Comparison of ENCODE assay signal across 8 cellular contexts in the genomic region with DNA sequence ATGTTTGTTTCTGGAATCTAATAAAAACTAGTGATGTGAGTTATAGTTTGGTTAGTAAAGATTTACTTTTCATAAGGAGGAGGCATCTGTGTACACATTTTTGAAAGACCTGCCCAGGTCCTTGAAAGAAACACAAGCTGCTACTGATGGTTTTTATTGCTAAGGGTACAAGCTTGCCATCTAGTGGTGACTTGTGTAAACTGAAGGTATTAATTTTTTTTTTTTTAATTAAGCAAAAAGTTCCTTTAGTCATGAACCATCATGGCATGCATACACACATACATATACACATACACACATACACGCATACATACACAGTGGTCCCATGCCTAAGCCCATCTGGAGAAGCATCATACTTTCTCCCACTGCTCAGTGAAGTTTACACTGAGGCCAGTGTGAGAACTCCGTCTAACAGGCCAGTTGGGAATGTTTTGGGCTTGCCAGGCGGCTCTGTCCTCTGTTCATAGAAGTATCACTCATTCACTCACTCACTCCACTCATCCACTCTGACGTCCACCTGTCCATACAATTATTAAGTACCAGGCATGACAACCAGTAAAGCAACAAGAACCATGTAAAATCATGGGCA.
DNase-seq lines count a peak whose midpoint lies in the region; ATAC-seq and TF ChIP-seq lines count a peak whose summit lies in the region.

No MANE protein-coding gene starts in this region.

- H3K27ac Mint-ChIP-seq in effector memory CD8-positive, alpha-beta T cell: no peak overlapping the region
- H3K27ac Mint-ChIP-seq in stimulated activated naive CD8-positive, alpha-beta T cell treated with anti-CD3 and anti-CD28 coated beads, Interleukin-15, amount 100 ng/mL, for 72 hours: no peak overlapping the region

- H3K27me3 Mint-ChIP-seq in effector memory CD8-positive, alpha-beta T cell: no peaks in the 10 kb centered on the region
- H3K27me3 Mint-ChIP-seq in stimulated activated naive CD8-positive, alpha-beta T cell treated with anti-CD3 and anti-CD28 coated beads, Interleukin-15, amount 100 ng/mL, for 72 hours: no peaks in the 10 kb centered on the region

- peak; percentile 53 for ATAC-seq in HG03565 (IDR thresholded peaks at IDR 0.05; ENCODE audit: unreplicated experiment)
- no peak for ATAC-seq in Panc1
- ATAC-seq in effector memory CD8-positive, alpha-beta T cell (replicated peaks): no peak
- no peak for ATAC-seq in stimulated activated naive CD8-positive, alpha-beta T cell treated with anti-CD3 and anti-CD28 coated beads, Interleukin-15, amount 100 ng/mL, for 72 hours

- no peaks in the 10 kb centered on the region for H3K4me1 Mint-ChIP-seq in effector memory CD8-positive, alpha-beta T cell (ENCODE audit: low read depth in 2 of 2)
- H3K4me1 Mint-ChIP-seq in stimulated activated naive CD8-positive, alpha-beta T cell treated with anti-CD3 and anti-CD28 coated beads, Interleukin-15, amount 100 ng/mL, for 72 hours: no peaks in the 10 kb centered on the region

- POLR2A ChIA-PET in Panc1 (lab: Charles Lee): interaction anchor here (0.7 kb wide), 1 partner anchor 23 kb away, joined by 15 read pairs; no protein-coding TSS in a partner anchor

- H3K4me3 ChIP-seq in Panc1 (ENCODE audit: low read depth in 2 of 2, low read length in 2 of 2): no peak overlapping the region
- H3K4me3 ChIP-seq in prostate gland: no peak overlapping the region

- no peaks in the 10 kb centered on the region for H3K9me3 Mint-ChIP-seq in effector memory CD8-positive, alpha-beta T cell
- no peaks in the 10 kb centered on the region for H3K9me3 Mint-ChIP-seq in stimulated activated naive CD8-positive, alpha-beta T cell treated with anti-CD3 and anti-CD28 coated beads, Interleukin-15, amount 100 ng/mL, for 72 hours

- H3K36me3 Mint-ChIP-seq in effector memory CD8-positive, alpha-beta T cell (ENCODE audit: insufficient read depth): no peaks in the 10 kb centered on the region

- 56% methylated on average over 4 of the region's 4 CpGs for WGBS in prostate gland

- H3K27me3 ChIP-seq in Panc1 (ENCODE audit: control insufficient read depth, insufficient read depth, low read length) (no peaks in the 10 kb centered on the region), prostate gland (replicated peaks; ENCODE audit: insufficient read depth) (no peaks in the 10 kb centered on the region)

- no peak for TF ChIP-seq POLR2A in prostate gland (IDR thresholded peaks at IDR 0.05)

- intact Hi-C loops in Panc1 (cut with micrococcal nuclease; ENCODE audit: unreplicated experiment) (no loop called here), prostate gland (cut with DNase I) (loop anchor here (10.0 kb wide), 2 partner anchors 136 to 184 kb away; no protein-coding TSS in a partner anchor)

- H3K9me3 ChIP-seq in Panc1 (ENCODE audit: control insufficient read depth, insufficient read depth, low read depth, low read length) (no peaks in the 10 kb centered on the region), prostate gland (no peaks in the 10 kb centered on the region)

- no peak overlapping the region for H3K27ac ChIP-seq in Panc1 (ENCODE audit: low read length)
- H3K27ac ChIP-seq in prostate gland: no peak overlapping the region

- no peak overlapping the region for H3K4me3 Mint-ChIP-seq in effector memory CD8-positive, alpha-beta T cell
- no peak overlapping the region for H3K4me3 Mint-ChIP-seq in stimulated activated naive CD8-positive, alpha-beta T cell treated with anti-CD3 and anti-CD28 coated beads, Interleukin-15, amount 100 ng/mL, for 72 hours

- peak; percentile 68 for TF ChIP-seq CTCF in Panc1 (IDR thresholded peaks at IDR 0.05)
- peak; percentile 54 to 78 (median 67) for TF ChIP-seq CTCF in prostate gland (IDR thresholded peaks at IDR 0.05)

- H3K36me3 ChIP-seq in Panc1 (ENCODE audit: control insufficient read depth, insufficient read depth, low read length) (no peaks in the 10 kb centered on the region), prostate gland (no peaks in the 10 kb centered on the region)

- in situ Hi-C loops in Panc1 (cut with HindIII; ENCODE audit: low pct_unique_long_range_greater_than_20kb, low sequenced_read_pairs): no loop called here

- CTCF ChIA-PET in Panc1 (lab: Charles Lee): interaction anchor here (0.7 to 1.3 kb wide), 3 partner anchors 29 to 507 kb away, joined by 3 to 4 read pairs (median 4); no protein-coding TSS in a partner anchor

- DNase-seq in DMS114 treated with DMSO at 0.1 percent for 48 hours (lab: John Stamatoyannopoulos, UW; ENCODE audit: unreplicated experiment): peak; percentile 7
- DNase-seq in Panc1 (ENCODE audit: low read depth, low spot score): peak; percentile 2
- peak; percentile 49 for DNase-seq in fibroblast of gingiva (ENCODE audit: low read depth)
- DNase-seq in prostate gland (ENCODE audit: low spot score): no peak
- no peak for DNase-seq in effector memory CD8-positive, alpha-beta T cell
- no peak for DNase-seq in stimulated activated naive CD8-positive, alpha-beta T cell treated with anti-CD3 and anti-CD28 coated beads, Interleukin-15, amount 100 ng/mL, for 72 hours
- DNase-seq in T-helper 9 cell: no peak

- BruUV-seq in Panc1 (replicated peaks; lab: Mats Ljungman, UMichigan): no TSS peak

- H3K4me1 ChIP-seq in Panc1 (ENCODE audit: control insufficient read depth, insufficient read depth, low read length): no peaks in the 10 kb centered on the region
- no peaks in the 10 kb centered on the region for H3K4me1 ChIP-seq in prostate gland (replicated peaks)

Comparison
In these comparisons a context has a peak if more than half of its experiments do, and no peak if none do; other contexts are left out.
1. DNase-seq: peak in DMS114 treated with DMSO at 0.1 percent for 48 hours (single experiment), Panc1 (single experiment) and fibroblast of gingiva (single experiment); none in prostate gland (single experiment), effector memory CD8-positive, alpha-beta T cell (0 of 3), stimulated activated naive CD8-positive, alpha-beta T cell treated with anti-CD3 and anti-CD28 coated beads, Interleukin-15, amount 100 ng/mL, for 72 hours (0 of 2) and T-helper 9 cell (single experiment).